ENCODE assay signal across 17 cellular contexts in the genomic region with DNA sequence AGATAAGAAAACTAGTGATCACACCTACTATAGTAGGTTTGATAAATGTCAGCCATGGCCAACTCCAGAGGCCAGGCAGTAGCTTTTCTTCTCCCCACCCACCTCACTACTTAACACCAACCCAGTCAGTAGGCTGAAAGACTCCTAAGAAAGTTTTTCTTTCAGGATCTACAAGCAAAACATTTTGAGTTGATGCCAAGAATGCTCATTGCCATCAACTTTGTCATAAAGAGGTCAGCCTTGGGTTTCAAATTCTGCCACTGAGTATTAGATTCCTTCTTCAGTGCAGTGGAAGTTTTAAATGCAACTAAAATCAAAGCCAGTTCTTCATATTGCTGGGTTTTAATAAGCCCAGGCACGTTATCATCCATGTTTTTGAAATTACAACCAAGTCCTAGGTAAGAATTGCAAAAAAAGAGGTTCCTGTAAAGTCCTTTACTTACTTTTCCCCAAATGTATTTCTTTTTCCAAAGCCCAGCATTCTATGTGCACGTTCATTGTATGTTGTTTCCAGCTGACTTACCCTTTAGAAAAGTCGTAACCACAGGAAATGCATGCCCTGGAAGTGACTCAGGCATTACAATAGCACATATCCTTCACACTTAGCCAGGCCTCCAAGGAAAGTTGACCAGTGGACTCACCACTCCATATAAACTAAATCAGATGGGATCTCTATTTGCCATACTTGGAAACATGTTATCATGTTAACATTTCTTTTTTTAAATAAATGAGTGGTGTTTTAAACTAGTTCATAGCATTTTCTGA.
DNase-seq lines count a peak whose midpoint lies in the region; ATAC-seq and TF ChIP-seq lines count a peak whose summit lies in the region.
"Had no signal": no experiment of that assay in that cellular context is flagged by ENCODE, and none has a peak within 500 bp of the region (broad histone marks: within the 10 kb centered on the region; RNA-seq: fewer than 3 reads in every experiment).

No MANE protein-coding gene starts in this region.

- peaks cover 15% of the 10 kb centered on the region for H3K36me3 Mint-ChIP-seq in neural crest cell (ENCODE audit: low read depth)
- H3K36me3 Mint-ChIP-seq: activated CD8-positive, alpha-beta memory T cell treated with anti-CD3 and anti-CD28 coated beads, Interleukin-2, amount 10 ng/mL, durations not matched to agents 7 days and 5 days; activated naive CD8-positive, alpha-beta T cell treated with anti-CD3 and anti-CD28 coated beads, Interleukin-2, amount 10 ng/mL, durations not matched to agents 7 days and 5 days; CD4-positive, CD25-positive, alpha-beta regulatory T cell had no signal

- H3K4me3 Mint-ChIP-seq in neural crest cell, result peak overlapping the region; percentile 21
- H3K4me3 Mint-ChIP-seq: activated CD8-positive, alpha-beta memory T cell treated with anti-CD3 and anti-CD28 coated beads, Interleukin-2, amount 10 ng/mL, durations not matched to agents 7 days and 5 days; activated naive CD8-positive, alpha-beta T cell treated with anti-CD3 and anti-CD28 coated beads, Interleukin-2, amount 10 ng/mL, durations not matched to agents 7 days and 5 days; CD4-positive, CD25-positive, alpha-beta regulatory T cell had no signal

- peaks cover 0 to 15% (median 4%) of the 10 kb centered on the region in 4 donors for H3K9me3 ChIP-seq in stomach

- H3K4me3 ChIP-seq in stomach (no peak overlapping the region), dorsolateral prefrontal cortex (no peak overlapping the region)
- H3K4me3 ChIP-seq: PC-9 had no signal

- peaks cover 29% of the 10 kb centered on the region for H3K4me1 Mint-ChIP-seq in neural crest cell
- H3K4me1 Mint-ChIP-seq: activated CD8-positive, alpha-beta memory T cell treated with anti-CD3 and anti-CD28 coated beads, Interleukin-2, amount 10 ng/mL, durations not matched to agents 7 days and 5 days; activated naive CD8-positive, alpha-beta T cell treated with anti-CD3 and anti-CD28 coated beads, Interleukin-2, amount 10 ng/mL, durations not matched to agents 7 days and 5 days; CD4-positive, CD25-positive, alpha-beta regulatory T cell had no signal

- peak overlapping the region; percentile 83 for H3K27ac Mint-ChIP-seq in neural crest cell (ENCODE audit: unreplicated experiment)
- H3K27ac Mint-ChIP-seq: activated CD8-positive, alpha-beta memory T cell treated with anti-CD3 and anti-CD28 coated beads, Interleukin-2, amount 10 ng/mL, durations not matched to agents 7 days and 5 days; activated naive CD8-positive, alpha-beta T cell treated with anti-CD3 and anti-CD28 coated beads, Interleukin-2, amount 10 ng/mL, durations not matched to agents 7 days and 5 days; CD4-positive, CD25-positive, alpha-beta regulatory T cell had no signal

- H3K9me3 Mint-ChIP-seq in neural crest cell, result peaks cover 21% of the 10 kb centered on the region
- H3K9me3 Mint-ChIP-seq: activated naive CD8-positive, alpha-beta T cell treated with anti-CD3 and anti-CD28 coated beads, Interleukin-2, amount 10 ng/mL, durations not matched to agents 7 days and 5 days had no signal

- no peak for TF ChIP-seq POLR2A in stomach (IDR thresholded peaks at IDR 0.05)

- H3K27me3 ChIP-seq in stomach (no peaks in the 10 kb centered on the region), dorsolateral prefrontal cortex (peaks cover 0 to 29% (median 3%) of the 10 kb centered on the region in 45 donors)

- H3K4me1 ChIP-seq in stomach, result no peaks in the 10 kb centered on the region

- no peak for TF ChIP-seq EP300 in stomach (IDR thresholded peaks at IDR 0.05)

- no peak for ATAC-seq in GM18907 (IDR thresholded peaks at IDR 0.05; ENCODE audit: unreplicated experiment)
- ATAC-seq: activated CD8-positive, alpha-beta memory T cell treated with anti-CD3 and anti-CD28 coated beads, Interleukin-2, amount 10 ng/mL, durations not matched to agents 7 days and 5 days; right cardiac atrium had no signal

- no peaks in the 10 kb centered on the region for H3K27me3 Mint-ChIP-seq in neural crest cell (ENCODE audit: low read depth)
- H3K27me3 Mint-ChIP-seq: activated CD8-positive, alpha-beta memory T cell treated with anti-CD3 and anti-CD28 coated beads, Interleukin-2, amount 10 ng/mL, durations not matched to agents 7 days and 5 days; activated naive CD8-positive, alpha-beta T cell treated with anti-CD3 and anti-CD28 coated beads, Interleukin-2, amount 10 ng/mL, durations not matched to agents 7 days and 5 days; CD4-positive, CD25-positive, alpha-beta regulatory T cell had no signal

- H3K36me3 ChIP-seq in stomach, result no peaks in the 10 kb centered on the region

- intact Hi-C loops in stomach (cut with DNase I; ENCODE audit: low total_unique reads), result no loop called here
- intact Hi-C loops in dorsolateral prefrontal cortex (cut with DNase I), result no loop called here

- TF ChIP-seq CTCF in neural crest cell (conservative IDR thresholded peaks at IDR 0.05) (no peak), stomach (IDR thresholded peaks at IDR 0.05) (no peak), dorsolateral prefrontal cortex (IDR thresholded peaks at IDR 0.05 in 54 of 56, conservative IDR thresholded peaks at IDR 0.05 in 2 of 56; ENCODE audit: low read depth in 1 of 56, partially characterized antibody in 56 of 56) (no peak)

- DNase-seq in GM04504 (ENCODE audit: low read depth) (peak; percentile 6), RPMI7951 (ENCODE audit: low read depth) (peak; percentile 87), fibroblast of gingiva (ENCODE audit: low read depth) (peak; percentile 1), neural crest cell (ENCODE audit: low read depth, low spot score) (no peak), stomach (no peak), dorsolateral prefrontal cortex (no peak)
- no peak for DNase-seq in stimulated activated CD4-positive, alpha-beta T cell treated with anti-CD3 and anti-CD28 coated beads, Interleukin-4, amount 100 ng/mL, for 24 hours
- DNase-seq: activated CD8-positive, alpha-beta memory T cell treated with anti-CD3 and anti-CD28 coated beads, Interleukin-2, amount 10 ng/mL, durations not matched to agents 7 days and 5 days; activated naive CD8-positive, alpha-beta T cell treated with anti-CD3 and anti-CD28 coated beads, Interleukin-2, amount 10 ng/mL, durations not matched to agents 7 days and 5 days; CD4-positive, CD25-positive, alpha-beta regulatory T cell; dermis blood vessel endothelial cell; HCEC 1CT; NCI-H2171; PC-9; right cardiac atrium; substantia nigra had no signal

- WGBS in stomach, 5 donors, result 26 to 44% (median 35%) methylated on average over 3 of the region's 3 CpGs

- H3K27ac ChIP-seq in stomach (no peak overlapping the region), dorsolateral prefrontal cortex (no peak overlapping the region)
- H3K27ac ChIP-seq: PC-9 had no signal

Comparison
In these comparisons a context has a peak if more than half of its experiments do, and no peak if none do; other contexts are left out.
1. DNase-seq: peak in GM04504 (single experiment), RPMI7951 (single experiment) and fibroblast of gingiva (single experiment); none in neural crest cell (single experiment), stomach (single experiment), dorsolateral prefrontal cortex (0 of 10) and stimulated activated CD4-positive, alpha-beta T cell treated with anti-CD3 and anti-CD28 coated beads, Interleukin-4, amount 100 ng/mL, for 24 hours (single experiment).